In the genomic region with DNA sequence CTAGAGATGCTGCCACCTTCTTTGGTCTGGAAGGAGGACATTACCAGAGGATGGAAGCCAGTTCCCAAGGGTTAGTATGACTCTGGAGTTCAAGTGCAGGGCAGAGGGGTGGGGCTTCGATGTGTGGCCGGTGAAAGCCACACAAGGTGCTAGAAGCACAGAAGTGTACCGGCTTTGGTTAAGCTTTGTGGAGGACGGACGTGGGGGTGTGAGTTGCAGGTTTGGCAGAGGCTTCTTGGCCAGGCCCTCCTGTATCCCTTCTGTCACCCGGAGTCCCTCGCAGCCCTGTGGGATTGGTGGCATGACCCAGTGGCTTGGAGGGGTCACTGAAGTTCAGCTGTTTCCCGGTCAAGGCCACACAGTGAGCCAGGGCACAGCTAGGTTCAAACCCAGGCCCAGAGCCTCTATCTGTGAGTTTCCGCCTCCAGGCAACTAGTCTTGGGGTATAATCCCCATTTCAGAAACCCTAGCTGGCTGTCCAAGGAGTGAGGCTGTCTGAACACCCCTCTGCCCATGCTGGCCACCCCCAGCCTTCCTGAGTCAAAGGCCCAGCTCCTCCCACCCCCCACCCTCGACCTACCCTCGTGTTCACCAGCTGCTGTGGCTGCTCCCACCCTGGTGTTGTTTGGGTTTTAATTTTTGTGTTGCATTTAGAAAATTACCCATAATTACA, we compare ENCODE assay signal across 8 cellular contexts. TPM values are rescaled to one million over a fixed set of nuclear protein-coding genes. Genes with fewer than 3 reads are reported as not detected.
A peak's percentile ranks its signal among the peaks of the same experiment; 100 is the strongest.
DNase-seq lines count a peak whose midpoint lies in the region; ATAC-seq lines count a peak whose summit lies in the region.

No MANE protein-coding gene starts in this region.

- H3K27ac ChIP-seq in mesendoderm (ENCODE audit: low read depth, low read length) = no peak overlapping the region

- no peaks in the 10 kb centered on the region for H3K36me3 ChIP-seq in mesendoderm (ENCODE audit: control insufficient read depth, insufficient read depth, low read length)

- no peak overlapping the region for H2BK15ac ChIP-seq in mesendoderm (replicated peaks; ENCODE audit: low read depth)

- peaks cover 77% of the 10 kb centered on the region for H3K27me3 Mint-ChIP-seq in stimulated activated naive CD8-positive, alpha-beta T cell treated with anti-CD3 and anti-CD28 coated beads, Interleukin-15, amount 100 ng/mL, for 72 hours
- H3K27me3 Mint-ChIP-seq in activated T-helper 1 cell treated with anti-CD3 and anti-CD28 coated beads, Interleukin-12 subunit alpha, Interleukin-12 subunit beta, Interleukin-2, Interleukin-4 antibody, amounts not matched to agents 30 ng/mL and 10 ng/mL and 1 ng/mL, durations not matched to agents 14 hours and 24 hours and 36 hours (ENCODE audit: insufficient read depth) = peaks cover 15% of the 10 kb centered on the region

- H3K23ac ChIP-seq in mesendoderm (ENCODE audit: low read length) = no peak overlapping the region

- H3K18ac ChIP-seq in mesendoderm (ENCODE audit: low read length) = no peak overlapping the region

- H4K5ac ChIP-seq in mesendoderm (ENCODE audit: low read length) = no peak overlapping the region

- H3K27ac Mint-ChIP-seq in stimulated activated naive CD8-positive, alpha-beta T cell treated with anti-CD3 and anti-CD28 coated beads, Interleukin-15, amount 100 ng/mL, for 72 hours = no peak overlapping the region
- peak overlapping the region; percentile 70 for H3K27ac Mint-ChIP-seq in activated T-helper 1 cell treated with anti-CD3 and anti-CD28 coated beads, Interleukin-12 subunit alpha, Interleukin-12 subunit beta, Interleukin-2, Interleukin-4 antibody, amounts not matched to agents 30 ng/mL and 10 ng/mL and 1 ng/mL, durations not matched to agents 14 hours and 24 hours and 36 hours

- H3K79me1 ChIP-seq in mesendoderm (ENCODE audit: low read length) = no peaks in the 10 kb centered on the region

- H2BK5ac ChIP-seq in mesendoderm (ENCODE audit: low read length) = no peak overlapping the region

- H3K79me2 ChIP-seq in mesendoderm (ENCODE audit: control insufficient read depth, insufficient read depth, low read length) = no peaks in the 10 kb centered on the region

- WGBS in mesendoderm (ENCODE audit: extremely low coverage, insufficient coverage, low lambda C conversion rate) = no CpG with 5 or more reads among the region's 11 CpGs

- peaks cover 7% of the 10 kb centered on the region for H3K4me1 ChIP-seq in mesendoderm (ENCODE audit: control insufficient read depth, low read depth, low read length)

- H3K27me3 ChIP-seq in mesendoderm (ENCODE audit: insufficient read depth, low read length, poor library complexity) = no peaks in the 10 kb centered on the region

- H3K36me3 Mint-ChIP-seq in activated T-helper 1 cell treated with anti-CD3 and anti-CD28 coated beads, Interleukin-12 subunit alpha, Interleukin-12 subunit beta, Interleukin-2, Interleukin-4 antibody, amounts not matched to agents 30 ng/mL and 10 ng/mL and 1 ng/mL, durations not matched to agents 14 hours and 24 hours and 36 hours (ENCODE audit: low read depth) = peaks cover 2% of the 10 kb centered on the region

- no peak overlapping the region for H3K4ac ChIP-seq in mesendoderm (ENCODE audit: low read depth, low read length)

- no peak overlapping the region for H2AK5ac ChIP-seq in mesendoderm (ENCODE audit: low read length)

- H3K56ac ChIP-seq in mesendoderm (ENCODE audit: low read length) = peak overlapping the region; percentile 10

- H3K4me2 ChIP-seq in mesendoderm (ENCODE audit: low read length) = no peak overlapping the region

- peak in 1 of 2 donors; percentile 28 for DNase-seq in stimulated activated naive CD8-positive, alpha-beta T cell treated with anti-CD3 and anti-CD28 coated beads, Interleukin-15, amount 100 ng/mL, for 72 hours
- no peak for DNase-seq in stimulated activated naive CD8-positive, alpha-beta T cell treated with anti-CD3 and anti-CD28 coated beads, Interleukin-15, Interleukin-2, amounts not matched to agents 100 U/mL and 50 U/mL, for 24 hours
- DNase-seq in activated T-helper 1 cell treated with anti-CD3 and anti-CD28 coated beads, Interleukin-12 subunit alpha, Interleukin-12 subunit beta, Interleukin-2, Interleukin-4 antibody, amounts not matched to agents 30 ng/mL and 10 ng/mL and 1 ng/mL, durations not matched to agents 14 hours and 24 hours and 36 hours (ENCODE audit: low spot score) = no peak
- DNase-seq in mesendoderm (no peak), NCI-H510A treated with DMSO at 0.1 percent for 48 hours (lab: John Stamatoyannopoulos, UW) (no peak), NCI-H1694 (lab: John Stamatoyannopoulos, UW) (no peak)

- no peaks in the 10 kb centered on the region for H3K9me3 Mint-ChIP-seq in stimulated activated naive CD8-positive, alpha-beta T cell treated with anti-CD3 and anti-CD28 coated beads, Interleukin-15, amount 100 ng/mL, for 72 hours
- H3K9me3 Mint-ChIP-seq in activated T-helper 1 cell treated with anti-CD3 and anti-CD28 coated beads, Interleukin-12 subunit alpha, Interleukin-12 subunit beta, Interleukin-2, Interleukin-4 antibody, amounts not matched to agents 30 ng/mL and 10 ng/mL and 1 ng/mL, durations not matched to agents 14 hours and 24 hours and 36 hours = no peaks in the 10 kb centered on the region

- H3K4me3 ChIP-seq in mesendoderm (ENCODE audit: low read length) = no peak overlapping the region

- ATAC-seq in stimulated activated naive CD8-positive, alpha-beta T cell treated with anti-CD3 and anti-CD28 coated beads, Interleukin-15, amount 100 ng/mL, for 72 hours = no peak
- no peak for ATAC-seq in stimulated activated naive CD8-positive, alpha-beta T cell treated with anti-CD3 and anti-CD28 coated beads, Interleukin-15, Interleukin-2, amounts not matched to agents 100 U/mL and 50 U/mL, for 24 hours
- ATAC-seq in GM19351 (IDR thresholded peaks at IDR 0.05; ENCODE audit: unreplicated experiment) (no peak), HG02884 (IDR thresholded peaks at IDR 0.05; ENCODE audit: unreplicated experiment) (no peak)

- H3K9ac ChIP-seq in mesendoderm (ENCODE audit: low read length) = no peak overlapping the region

- peaks cover 61% of the 10 kb centered on the region for H3K4me1 Mint-ChIP-seq in stimulated activated naive CD8-positive, alpha-beta T cell treated with anti-CD3 and anti-CD28 coated beads, Interleukin-15, amount 100 ng/mL, for 72 hours
- H3K4me1 Mint-ChIP-seq in activated T-helper 1 cell treated with anti-CD3 and anti-CD28 coated beads, Interleukin-12 subunit alpha, Interleukin-12 subunit beta, Interleukin-2, Interleukin-4 antibody, amounts not matched to agents 30 ng/mL and 10 ng/mL and 1 ng/mL, durations not matched to agents 14 hours and 24 hours and 36 hours (ENCODE audit: low read depth) = peaks cover 49% of the 10 kb centered on the region

- no peak overlapping the region for H4K8ac ChIP-seq in mesendoderm (ENCODE audit: low read depth, low read length)

- intact Hi-C loops in activated T-helper 1 cell treated with anti-CD3 and anti-CD28 coated beads, Interleukin-12 subunit alpha, Interleukin-12 subunit beta, Interleukin-2, Interleukin-4 antibody, amounts not matched to agents 30 ng/mL and 10 ng/mL and 1 ng/mL, durations not matched to agents 14 hours and 24 hours and 36 hours (cut with micrococcal nuclease) = loop anchor here (5.0 kb wide), 4 partner anchors 122 to 222 kb away; partner anchors contain the start of gene MPV17L2

- H2BK120ac ChIP-seq in mesendoderm (ENCODE audit: low read depth, low read length) = no peak overlapping the region

- peak overlapping the region; percentile 75 to 84 for H3K4me3 Mint-ChIP-seq in stimulated activated naive CD8-positive, alpha-beta T cell treated with anti-CD3 and anti-CD28 coated beads, Interleukin-15, amount 100 ng/mL, for 72 hours
- H3K4me3 Mint-ChIP-seq in activated T-helper 1 cell treated with anti-CD3 and anti-CD28 coated beads, Interleukin-12 subunit alpha, Interleukin-12 subunit beta, Interleukin-2, Interleukin-4 antibody, amounts not matched to agents 30 ng/mL and 10 ng/mL and 1 ng/mL, durations not matched to agents 14 hours and 24 hours and 36 hours = no peak overlapping the region

RNA-seq across cellular contexts. Expression of gene SSBP4, which starts 4.6 kb away (rescaled TPM):
- total RNA-seq in activated T-helper 1 cell treated with anti-CD3 and anti-CD28 coated beads, Interleukin-12 subunit alpha, Interleukin-12 subunit beta, Interleukin-2, Interleukin-4 antibody, amounts not matched to agents 30 ng/mL and 10 ng/mL and 1 ng/mL, durations not matched to agents 14 hours and 24 hours and 36 hours = 135 and 141 TPM in 2 replicates
- 35.0 TPM for polyA plus RNA-seq in mesendoderm (2013, experiment 1 of 2)
- polyA plus RNA-seq in mesendoderm (2013, experiment 2 of 2) = 35.5 TPM

RNA-seq across cellular contexts. Expression of gene LRRC25, which starts 17.2 kb away (rescaled TPM):
- total RNA-seq in activated T-helper 1 cell treated with anti-CD3 and anti-CD28 coated beads, Interleukin-12 subunit alpha, Interleukin-12 subunit beta, Interleukin-2, Interleukin-4 antibody, amounts not matched to agents 30 ng/mL and 10 ng/mL and 1 ng/mL, durations not matched to agents 14 hours and 24 hours and 36 hours = not detected in 2 replicates
- polyA plus RNA-seq in mesendoderm (2013, experiment 1 of 2) = not detected
- 0.03 TPM for polyA plus RNA-seq in mesendoderm (2013, experiment 2 of 2)

RNA-seq across cellular contexts. Expression of gene ISYNA1, which starts 23.3 kb away (rescaled TPM):
- 9.0 and 10.7 TPM in 2 replicates for total RNA-seq in activated T-helper 1 cell treated with anti-CD3 and anti-CD28 coated beads, Interleukin-12 subunit alpha, Interleukin-12 subunit beta, Interleukin-2, Interleukin-4 antibody, amounts not matched to agents 30 ng/mL and 10 ng/mL and 1 ng/mL, durations not matched to agents 14 hours and 24 hours and 36 hours
- polyA plus RNA-seq in mesendoderm (2013, experiment 1 of 2) = 76.6 TPM
- polyA plus RNA-seq in mesendoderm (2013, experiment 2 of 2) = 79.2 TPM

RNA-seq across cellular contexts. Expression of gene GDF15, which starts 28.7 kb away (rescaled TPM):
- not detected in 2 replicates for total RNA-seq in activated T-helper 1 cell treated with anti-CD3 and anti-CD28 coated beads, Interleukin-12 subunit alpha, Interleukin-12 subunit beta, Interleukin-2, Interleukin-4 antibody, amounts not matched to agents 30 ng/mL and 10 ng/mL and 1 ng/mL, durations not matched to agents 14 hours and 24 hours and 36 hours
- polyA plus RNA-seq in mesendoderm (2013, experiment 1 of 2) = 2.1 TPM
- 1.8 TPM for polyA plus RNA-seq in mesendoderm (2013, experiment 2 of 2)
